ENCODE assay signal across 1 cellular context in the genomic region with DNA sequence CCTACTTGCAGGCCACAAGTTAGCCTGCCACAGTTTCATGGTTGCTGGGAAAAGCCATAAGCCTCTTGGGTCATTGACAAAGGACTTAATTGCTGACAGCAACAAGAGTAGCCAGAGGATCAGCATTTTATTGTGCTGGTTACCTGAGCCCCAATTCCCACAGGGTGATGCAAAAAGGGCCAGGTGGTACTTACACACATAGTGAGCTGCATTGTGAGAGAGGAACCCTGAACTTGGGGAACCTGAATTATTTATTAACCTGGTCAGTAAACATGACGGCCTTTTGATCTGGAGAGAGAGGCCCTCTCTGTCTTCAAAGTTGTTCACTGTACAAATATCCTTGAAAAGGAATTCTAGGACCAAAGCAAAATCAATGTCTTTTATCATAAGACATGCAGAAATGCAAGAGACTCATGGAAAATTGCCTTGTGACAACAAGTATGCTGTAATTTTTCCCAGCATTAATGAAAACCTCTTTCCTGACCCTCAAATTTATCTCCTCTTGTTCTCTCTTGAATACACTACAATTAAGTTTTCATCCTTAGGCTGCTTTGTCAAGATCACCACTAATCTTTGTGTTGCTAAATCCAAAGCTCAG.
A peak's percentile ranks its signal among the peaks of the same experiment; 100 is the strongest.
TF ChIP-seq lines count a peak whose summit lies in the region.

No MANE protein-coding gene starts in this region.

TF ChIP-seq in HepG2, 621 proteins besides CTCF, POLR2A, EP300 and RAD21 (continued from another document and continues in another):
- TF ChIP-seq, protein P1, sequence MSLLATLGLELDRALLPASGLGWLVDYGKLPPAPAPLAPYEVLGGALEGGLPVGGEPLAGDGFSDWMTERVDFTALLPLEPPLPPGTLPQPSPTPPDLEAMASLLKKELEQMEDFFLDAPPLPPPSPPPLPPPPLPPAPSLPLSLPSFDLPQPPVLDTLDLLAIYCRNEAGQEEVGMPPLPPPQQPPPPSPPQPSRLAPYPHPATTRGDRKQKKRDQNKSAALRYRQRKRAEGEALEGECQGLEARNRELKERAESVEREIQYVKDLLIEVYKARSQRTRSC (CRISPR knock-in tag; IDR thresholded peaks at IDR 0.05; ENCODE audit: low read depth) = no peak
- 0 out of 2 replicates have a peak, but pooled peaks have one; percentile 15 for TF ChIP-seq ZFY (CRISPR knock-in tag; IDR thresholded peaks at IDR 0.05)
- TF ChIP-seq ZNF564 (CRISPR knock-in tag; IDR thresholded peaks at IDR 0.05) = no peak
- peak; percentile 90 for TF ChIP-seq MIER3 (CRISPR knock-in tag; IDR thresholded peaks at IDR 0.05; ENCODE audit: borderline replicate concordance)
- TF ChIP-seq, protein P2, sequence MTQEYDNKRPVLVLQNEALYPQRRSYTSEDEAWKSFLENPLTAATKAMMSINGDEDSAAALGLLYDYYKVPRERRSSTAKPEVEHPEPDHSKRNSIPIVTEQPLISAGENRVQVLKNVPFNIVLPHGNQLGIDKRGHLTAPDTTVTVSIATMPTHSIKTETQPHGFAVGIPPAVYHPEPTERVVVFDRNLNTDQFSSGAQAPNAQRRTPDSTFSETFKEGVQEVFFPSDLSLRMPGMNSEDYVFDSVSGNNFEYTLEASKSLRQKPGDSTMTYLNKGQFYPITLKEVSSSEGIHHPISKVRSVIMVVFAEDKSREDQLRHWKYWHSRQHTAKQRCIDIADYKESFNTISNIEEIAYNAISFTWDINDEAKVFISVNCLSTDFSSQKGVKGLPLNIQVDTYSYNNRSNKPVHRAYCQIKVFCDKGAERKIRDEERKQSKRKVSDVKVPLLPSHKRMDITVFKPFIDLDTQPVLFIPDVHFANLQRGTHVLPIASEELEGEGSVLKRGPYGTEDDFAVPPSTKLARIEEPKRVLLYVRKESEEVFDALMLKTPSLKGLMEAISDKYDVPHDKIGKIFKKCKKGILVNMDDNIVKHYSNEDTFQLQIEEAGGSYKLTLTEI (CRISPR knock-in tag; conservative IDR thresholded peaks at IDR 0.05) = no peak
- no peak for TF ChIP-seq KLF13 (CRISPR knock-in tag; IDR thresholded peaks at IDR 0.05)
- TF ChIP-seq ZNF260 (CRISPR knock-in tag; IDR thresholded peaks at IDR 0.05; ENCODE audit: borderline replicate concordance, low read depth) = no peak
- TF ChIP-seq ZNF652 (CRISPR knock-in tag; IDR thresholded peaks at IDR 0.05; ENCODE audit: borderline replicate concordance, low read depth) = no peak; the same call in 1 of the 2 replicates
- peak; percentile 66; the same call in 1 of the 2 replicates for TF ChIP-seq RORA (CRISPR knock-in tag; IDR thresholded peaks at IDR 0.05)
- peak; percentile 90; the same call in 1 of the 2 replicates for TF ChIP-seq BRCA1 (CRISPR knock-in tag; IDR thresholded peaks at IDR 0.05)
- TF ChIP-seq, protein P3, sequence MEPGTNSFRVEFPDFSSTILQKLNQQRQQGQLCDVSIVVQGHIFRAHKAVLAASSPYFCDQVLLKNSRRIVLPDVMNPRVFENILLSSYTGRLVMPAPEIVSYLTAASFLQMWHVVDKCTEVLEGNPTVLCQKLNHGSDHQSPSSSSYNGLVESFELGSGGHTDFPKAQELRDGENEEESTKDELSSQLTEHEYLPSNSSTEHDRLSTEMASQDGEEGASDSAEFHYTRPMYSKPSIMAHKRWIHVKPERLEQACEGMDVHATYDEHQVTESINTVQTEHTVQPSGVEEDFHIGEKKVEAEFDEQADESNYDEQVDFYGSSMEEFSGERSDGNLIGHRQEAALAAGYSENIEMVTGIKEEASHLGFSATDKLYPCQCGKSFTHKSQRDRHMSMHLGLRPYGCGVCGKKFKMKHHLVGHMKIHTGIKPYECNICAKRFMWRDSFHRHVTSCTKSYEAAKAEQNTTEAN (CRISPR knock-in tag; conservative IDR thresholded peaks at IDR 0.05) = peak; percentile 94
- TF ChIP-seq FOXC1 (CRISPR knock-in tag; IDR thresholded peaks at IDR 0.05; ENCODE audit: borderline replicate concordance) = no peak
- TF ChIP-seq, protein P4, sequence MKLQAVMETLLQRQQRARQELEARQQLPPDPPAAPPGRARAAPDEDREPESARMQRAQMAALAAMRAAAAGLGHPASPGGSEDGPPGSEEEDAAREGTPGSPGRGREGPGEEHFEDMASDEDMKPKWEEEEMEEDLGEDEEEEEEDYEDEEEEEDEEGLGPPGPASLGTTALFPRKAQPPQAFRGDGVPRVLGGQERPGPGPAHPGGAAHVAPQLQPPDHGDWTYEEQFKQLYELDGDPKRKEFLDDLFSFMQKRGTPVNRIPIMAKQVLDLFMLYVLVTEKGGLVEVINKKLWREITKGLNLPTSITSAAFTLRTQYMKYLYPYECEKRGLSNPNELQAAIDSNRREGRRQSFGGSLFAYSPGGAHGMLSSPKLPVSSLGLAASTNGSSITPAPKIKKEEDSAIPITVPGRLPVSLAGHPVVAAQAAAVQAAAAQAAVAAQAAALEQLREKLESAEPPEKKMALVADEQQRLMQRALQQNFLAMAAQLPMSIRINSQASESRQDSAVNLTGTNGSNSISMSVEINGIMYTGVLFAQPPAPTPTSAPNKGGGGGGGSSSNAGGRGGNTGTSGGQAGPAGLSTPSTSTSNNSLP (IDR thresholded peaks at IDR 0.05; ENCODE audit: low read depth, low read length) = peak; percentile 100
- no peak for TF ChIP-seq PHF20 (CRISPR knock-in tag; IDR thresholded peaks at IDR 0.05)
- peak; percentile 97 for TF ChIP-seq NR2F2 (IDR thresholded peaks at IDR 0.05; ENCODE audit: borderline replicate concordance, low read depth)
- TF ChIP-seq ZNF780A (CRISPR knock-in tag; IDR thresholded peaks at IDR 0.05) = no peak
- TF ChIP-seq, protein P5, sequence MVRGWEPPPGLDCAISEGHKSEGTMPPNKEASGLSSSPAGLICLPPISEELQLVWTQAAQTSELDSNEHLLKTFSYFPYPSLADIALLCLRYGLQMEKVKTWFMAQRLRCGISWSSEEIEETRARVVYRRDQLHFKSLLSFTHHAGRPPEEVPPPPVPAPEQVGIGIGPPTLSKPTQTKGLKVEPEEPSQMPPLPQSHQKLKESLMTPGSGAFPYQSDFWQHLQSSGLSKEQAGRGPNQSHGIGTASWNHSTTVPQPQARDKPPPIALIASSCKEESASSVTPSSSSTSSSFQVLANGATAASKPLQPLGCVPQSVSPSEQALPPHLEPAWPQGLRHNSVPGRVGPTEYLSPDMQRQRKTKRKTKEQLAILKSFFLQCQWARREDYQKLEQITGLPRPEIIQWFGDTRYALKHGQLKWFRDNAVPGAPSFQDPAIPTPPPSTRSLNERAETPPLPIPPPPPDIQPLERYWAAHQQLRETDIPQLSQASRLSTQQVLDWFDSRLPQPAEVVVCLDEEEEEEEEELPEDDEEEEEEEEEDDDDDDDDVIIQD (CRISPR knock-in tag; IDR thresholded peaks at IDR 0.05; ENCODE audit: low read depth) = peak; percentile 86
- TF ChIP-seq ZNF567 (CRISPR knock-in tag; IDR thresholded peaks at IDR 0.05; ENCODE audit: borderline replicate concordance) = no peak
- TF ChIP-seq ZBTB7B (CRISPR knock-in tag; IDR thresholded peaks at IDR 0.05) = peak; percentile 82; the same call in 1 of the 2 replicates
- no peak for TF ChIP-seq SETDB1 (CRISPR knock-in tag; IDR thresholded peaks at IDR 0.05; ENCODE audit: borderline replicate concordance)
- TF ChIP-seq, protein P6, sequence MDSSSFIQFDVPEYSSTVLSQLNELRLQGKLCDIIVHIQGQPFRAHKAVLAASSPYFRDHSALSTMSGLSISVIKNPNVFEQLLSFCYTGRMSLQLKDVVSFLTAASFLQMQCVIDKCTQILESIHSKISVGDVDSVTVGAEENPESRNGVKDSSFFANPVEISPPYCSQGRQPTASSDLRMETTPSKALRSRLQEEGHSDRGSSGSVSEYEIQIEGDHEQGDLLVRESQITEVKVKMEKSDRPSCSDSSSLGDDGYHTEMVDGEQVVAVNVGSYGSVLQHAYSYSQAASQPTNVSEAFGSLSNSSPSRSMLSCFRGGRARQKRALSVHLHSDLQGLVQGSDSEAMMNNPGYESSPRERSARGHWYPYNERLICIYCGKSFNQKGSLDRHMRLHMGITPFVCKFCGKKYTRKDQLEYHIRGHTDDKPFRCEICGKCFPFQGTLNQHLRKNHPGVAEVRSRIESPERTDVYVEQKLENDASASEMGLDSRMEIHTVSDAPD (CRISPR knock-in tag; IDR thresholded peaks at IDR 0.05) = peak; percentile 65; the same call in 1 of the 2 replicates
- TF ChIP-seq ZNF34 (CRISPR knock-in tag; IDR thresholded peaks at IDR 0.05; ENCODE audit: borderline replicate concordance) = no peak
- peak; percentile 94 for TF ChIP-seq ONECUT2 (CRISPR knock-in tag; IDR thresholded peaks at IDR 0.05)
- TF ChIP-seq, protein P7, sequence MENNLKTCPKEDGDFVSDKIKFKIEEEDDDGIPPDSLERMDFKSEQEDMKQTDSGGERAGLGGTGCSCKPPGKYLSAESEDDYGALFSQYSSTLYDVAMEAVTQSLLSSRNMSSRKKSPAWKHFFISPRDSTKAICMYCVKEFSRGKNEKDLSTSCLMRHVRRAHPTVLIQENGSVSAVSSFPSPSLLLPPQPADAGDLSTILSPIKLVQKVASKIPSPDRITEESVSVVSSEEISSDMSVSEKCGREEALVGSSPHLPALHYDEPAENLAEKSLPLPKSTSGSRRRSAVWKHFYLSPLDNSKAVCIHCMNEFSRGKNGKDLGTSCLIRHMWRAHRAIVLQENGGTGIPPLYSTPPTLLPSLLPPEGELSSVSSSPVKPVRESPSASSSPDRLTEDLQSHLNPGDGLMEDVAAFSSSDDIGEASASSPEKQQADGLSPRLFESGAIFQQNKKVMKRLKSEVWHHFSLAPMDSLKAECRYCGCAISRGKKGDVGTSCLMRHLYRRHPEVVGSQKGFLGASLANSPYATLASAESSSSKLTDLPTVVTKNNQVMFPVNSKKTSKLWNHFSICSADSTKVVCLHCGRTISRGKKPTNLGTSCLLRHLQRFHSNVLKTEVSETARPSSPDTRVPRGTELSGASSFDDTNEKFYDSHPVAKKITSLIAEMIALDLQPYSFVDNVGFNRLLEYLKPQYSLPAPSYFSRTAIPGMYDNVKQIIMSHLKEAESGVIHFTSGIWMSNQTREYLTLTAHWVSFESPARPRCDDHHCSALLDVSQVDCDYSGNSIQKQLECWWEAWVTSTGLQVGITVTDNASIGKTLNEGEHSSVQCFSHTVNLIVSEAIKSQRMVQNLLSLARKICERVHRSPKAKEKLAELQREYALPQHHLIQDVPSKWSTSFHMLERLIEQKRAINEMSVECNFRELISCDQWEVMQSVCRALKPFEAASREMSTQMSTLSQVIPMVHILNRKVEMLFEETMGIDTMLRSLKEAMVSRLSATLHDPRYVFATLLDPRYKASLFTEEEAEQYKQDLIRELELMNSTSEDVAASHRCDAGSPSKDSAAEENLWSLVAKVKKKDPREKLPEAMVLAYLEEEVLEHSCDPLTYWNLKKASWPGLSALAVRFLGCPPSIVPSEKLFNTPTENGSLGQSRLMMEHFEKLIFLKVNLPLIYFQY (CRISPR knock-in tag; IDR thresholded peaks at IDR 0.05; ENCODE audit: borderline replicate concordance) = 0 out of 2 replicates have a peak, but pooled peaks have one; percentile 58
- TF ChIP-seq KAT2B (IDR thresholded peaks at IDR 0.05; ENCODE audit: borderline replicate concordance, low read depth, low read length) = no peak
- no peak for TF ChIP-seq ATM (IDR thresholded peaks at IDR 0.05; ENCODE audit: borderline replicate concordance)
- TF ChIP-seq ZNF891 (CRISPR knock-in tag; IDR thresholded peaks at IDR 0.05) = no peak
- TF ChIP-seq, protein P8, sequence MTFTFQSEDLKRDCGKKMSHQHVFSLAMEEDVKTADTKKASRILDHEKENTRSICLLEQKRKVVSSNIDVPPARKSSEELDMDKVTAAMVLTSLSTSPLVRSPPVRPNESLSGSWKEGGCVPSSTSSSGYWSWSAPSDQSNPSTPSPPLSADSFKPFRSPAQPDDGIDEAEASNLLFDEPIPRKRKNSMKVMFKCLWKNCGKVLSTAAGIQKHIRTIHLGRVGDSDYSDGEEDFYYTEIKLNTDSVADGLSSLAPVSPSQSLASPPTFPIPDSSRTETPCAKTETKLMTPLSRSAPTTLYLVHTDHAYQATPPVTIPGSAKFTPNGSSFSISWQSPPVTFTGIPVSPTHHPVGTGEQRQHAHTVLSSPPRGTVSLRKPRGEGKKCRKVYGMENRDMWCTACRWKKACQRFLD (CRISPR knock-in tag; IDR thresholded peaks at IDR 0.05; ENCODE audit: borderline replicate concordance) = peak; percentile 65; the same call in 1 of the 2 replicates
- TF ChIP-seq SALL1 (CRISPR knock-in tag; IDR thresholded peaks at IDR 0.05) = peak; percentile 96
- TF ChIP-seq SIN3B (IDR thresholded peaks at IDR 0.05; ENCODE audit: low read length) = no peak
- TF ChIP-seq ZNF562 (CRISPR knock-in tag; IDR thresholded peaks at IDR 0.05; ENCODE audit: borderline replicate concordance) = no peak
- 0 out of 2 replicates have a peak, but pooled peaks have one; percentile 33 for TF ChIP-seq PRMT3 (CRISPR knock-in tag; IDR thresholded peaks at IDR 0.05; ENCODE audit: borderline replicate concordance, low read depth)
- TF ChIP-seq ZNF672 (CRISPR knock-in tag; IDR thresholded peaks at IDR 0.05) = no peak
- TF ChIP-seq, protein P9, sequence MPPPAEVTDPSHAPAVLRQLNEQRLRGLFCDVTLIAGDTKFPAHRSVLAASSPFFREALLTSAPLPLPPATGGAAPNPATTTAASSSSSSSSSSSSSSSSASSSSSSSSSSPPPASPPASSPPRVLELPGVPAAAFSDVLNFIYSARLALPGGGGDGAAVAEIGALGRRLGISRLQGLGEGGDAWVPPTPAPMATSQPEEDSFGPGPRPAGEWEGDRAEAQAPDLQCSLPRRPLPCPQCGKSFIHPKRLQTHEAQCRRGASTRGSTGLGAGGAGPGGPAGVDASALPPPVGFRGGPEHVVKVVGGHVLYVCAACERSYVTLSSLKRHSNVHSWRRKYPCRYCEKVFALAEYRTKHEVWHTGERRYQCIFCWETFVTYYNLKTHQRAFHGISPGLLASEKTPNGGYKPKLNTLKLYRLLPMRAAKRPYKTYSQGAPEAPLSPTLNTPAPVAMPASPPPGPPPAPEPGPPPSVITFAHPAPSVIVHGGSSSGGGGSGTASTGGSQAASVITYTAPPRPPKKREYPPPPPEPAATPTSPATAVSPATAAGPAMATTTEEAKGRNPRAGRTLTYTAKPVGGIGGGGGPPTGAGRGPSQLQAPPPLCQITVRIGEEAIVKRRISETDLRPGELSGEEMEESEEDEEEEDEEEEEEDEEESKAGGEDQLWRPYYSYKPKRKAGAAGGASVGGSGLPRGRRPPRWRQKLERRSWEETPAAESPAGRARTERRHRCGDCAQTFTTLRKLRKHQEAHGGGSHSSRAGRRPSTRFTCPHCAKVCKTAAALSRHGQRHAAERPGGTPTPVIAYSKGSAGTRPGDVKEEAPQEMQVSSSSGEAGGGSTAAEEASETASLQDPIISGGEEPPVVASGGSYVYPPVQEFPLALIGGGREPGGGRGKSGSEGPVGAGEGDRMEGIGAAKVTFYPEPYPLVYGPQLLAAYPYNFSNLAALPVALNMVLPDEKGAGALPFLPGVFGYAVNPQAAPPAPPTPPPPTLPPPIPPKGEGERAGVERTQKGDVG (CRISPR knock-in tag; IDR thresholded peaks at IDR 0.05; ENCODE audit: borderline replicate concordance) = no peak
- TF ChIP-seq, protein P10, sequence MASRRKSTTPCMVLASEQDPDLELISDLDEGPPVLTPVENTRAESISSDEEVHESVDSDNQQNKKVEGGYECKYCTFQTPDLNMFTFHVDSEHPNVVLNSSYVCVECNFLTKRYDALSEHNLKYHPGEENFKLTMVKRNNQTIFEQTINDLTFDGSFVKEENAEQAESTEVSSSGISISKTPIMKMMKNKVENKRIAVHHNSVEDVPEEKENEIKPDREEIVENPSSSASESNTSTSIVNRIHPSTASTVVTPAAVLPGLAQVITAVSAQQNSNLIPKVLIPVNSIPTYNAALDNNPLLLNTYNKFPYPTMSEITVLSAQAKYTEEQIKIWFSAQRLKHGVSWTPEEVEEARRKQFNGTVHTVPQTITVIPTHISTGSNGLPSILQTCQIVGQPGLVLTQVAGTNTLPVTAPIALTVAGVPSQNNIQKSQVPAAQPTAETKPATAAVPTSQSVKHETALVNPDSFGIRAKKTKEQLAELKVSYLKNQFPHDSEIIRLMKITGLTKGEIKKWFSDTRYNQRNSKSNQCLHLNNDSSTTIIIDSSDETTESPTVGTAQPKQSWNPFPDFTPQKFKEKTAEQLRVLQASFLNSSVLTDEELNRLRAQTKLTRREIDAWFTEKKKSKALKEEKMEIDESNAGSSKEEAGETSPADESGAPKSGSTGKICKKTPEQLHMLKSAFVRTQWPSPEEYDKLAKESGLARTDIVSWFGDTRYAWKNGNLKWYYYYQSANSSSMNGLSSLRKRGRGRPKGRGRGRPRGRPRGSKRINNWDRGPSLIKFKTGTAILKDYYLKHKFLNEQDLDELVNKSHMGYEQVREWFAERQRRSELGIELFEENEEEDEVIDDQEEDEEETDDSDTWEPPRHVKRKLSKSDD (CRISPR knock-in tag; IDR thresholded peaks at IDR 0.05; ENCODE audit: low read depth) = peak; percentile 83
